8 cellular contexts compared by ENCODE assay signal in the genomic region with DNA sequence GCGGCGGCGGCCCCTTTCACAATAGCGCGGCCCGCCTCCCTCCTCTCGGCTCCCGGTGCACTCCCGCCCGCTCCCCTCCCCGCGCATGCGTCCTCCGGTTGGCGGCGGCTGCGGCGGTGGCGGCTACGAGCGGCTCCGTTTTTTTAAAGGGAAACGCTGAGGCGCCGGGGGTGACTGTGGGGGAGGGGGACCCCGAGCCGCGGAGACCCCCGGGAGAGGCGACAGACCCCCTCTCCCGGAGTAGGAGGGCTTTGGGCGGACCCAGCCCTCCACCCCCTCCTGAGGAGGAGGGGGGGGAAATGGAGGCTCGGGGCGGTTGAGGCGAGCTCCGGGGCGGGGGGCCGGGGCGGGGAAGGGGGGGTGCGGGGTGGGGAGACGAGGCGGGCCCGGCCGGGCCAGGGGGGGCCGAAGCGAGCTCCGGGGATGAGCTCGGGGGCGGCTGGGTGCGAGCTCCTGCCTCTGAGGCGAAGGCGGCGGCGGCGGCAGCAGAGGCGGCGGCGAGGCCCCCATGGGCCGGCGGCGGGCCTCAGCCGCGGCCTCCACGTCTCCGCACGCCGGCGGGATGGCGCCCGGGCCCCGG. TPM values are rescaled to one million over a fixed set of nuclear protein-coding genes. Genes with fewer than 3 reads are reported as not detected.
DNase-seq lines count a peak whose midpoint lies in the region; ATAC-seq and TF ChIP-seq lines count a peak whose summit lies in the region.

A gene with protein sequence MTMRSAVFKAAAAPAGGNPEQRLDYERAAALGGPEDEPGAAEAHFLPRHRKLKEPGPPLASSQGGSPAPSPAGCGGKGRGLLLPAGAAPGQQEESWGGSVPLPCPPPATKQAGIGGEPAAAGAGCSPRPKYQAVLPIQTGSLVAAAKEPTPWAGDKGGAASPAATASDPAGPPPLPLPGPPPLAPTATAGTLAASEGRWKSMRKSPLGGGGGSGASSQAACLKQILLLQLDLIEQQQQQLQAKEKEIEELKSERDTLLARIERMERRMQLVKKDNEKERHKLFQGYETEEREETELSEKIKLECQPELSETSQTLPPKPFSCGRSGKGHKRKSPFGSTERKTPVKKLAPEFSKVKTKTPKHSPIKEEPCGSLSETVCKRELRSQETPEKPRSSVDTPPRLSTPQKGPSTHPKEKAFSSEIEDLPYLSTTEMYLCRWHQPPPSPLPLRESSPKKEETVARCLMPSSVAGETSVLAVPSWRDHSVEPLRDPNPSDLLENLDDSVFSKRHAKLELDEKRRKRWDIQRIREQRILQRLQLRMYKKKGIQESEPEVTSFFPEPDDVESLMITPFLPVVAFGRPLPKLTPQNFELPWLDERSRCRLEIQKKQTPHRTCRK (plus strand): TSS at position 86 of the 580 bp plus-strand sequence. CDS start 642 bp downstream, outside the sequence.

- H3K27ac ChIP-seq in duodenal mucosa (ENCODE audit: low read depth, low read length), result peak within 1 kb of the TSS; percentile 87
- peak within 1 kb of the TSS; percentile 91 to 97 (median 96) for H3K27ac ChIP-seq in right lobe of liver

- peak within 1 kb of the TSS; percentile 92 to 94 for H3K9ac ChIP-seq in duodenal mucosa (ENCODE audit: low read depth in 1 of 2, low read length in 2 of 2)

- H3K27me3 ChIP-seq in duodenal mucosa (ENCODE audit: control insufficient read depth in 1 of 2, insufficient read depth in 2 of 2, low read length in 2 of 2), result no peaks in the 10 kb centered on the region
- no peaks in the 10 kb centered on the region for H3K27me3 ChIP-seq in right lobe of liver

- peak within 1 kb of the TSS; percentile 76 for H3K27ac Mint-ChIP-seq in activated CD8-positive, alpha-beta T cell treated with anti-CD3 and anti-CD28 coated beads for 36 hours

- H3K4me3 ChIP-seq in duodenal mucosa (ENCODE audit: low read depth in 1 of 2, low read length in 2 of 2) (peak within 1 kb of the TSS; percentile 92 to 98), right lobe of liver (peak within 1 kb of the TSS; percentile 97 to 98 (median 98))

- no peaks in the 10 kb centered on the region for H3K9me3 Mint-ChIP-seq in activated CD8-positive, alpha-beta T cell treated with anti-CD3 and anti-CD28 coated beads for 36 hours

- TF ChIP-seq POLR2A in GM15510 (IDR thresholded peaks at IDR 0.05; ENCODE audit: borderline replicate concordance, extremely low read depth, insufficient read length) (peak; percentile 72), right lobe of liver (IDR thresholded peaks at IDR 0.05) (peak; percentile 70)

- H3K4me1 ChIP-seq in duodenal mucosa (ENCODE audit: control insufficient read depth in 1 of 2, insufficient read depth in 2 of 2, low read length in 2 of 2) (peaks cover 11 to 21% of the 10 kb centered on the region in 2 donors), right lobe of liver (peaks cover 0 to 19% (median 10%) of the 10 kb centered on the region in 4 donors)

- 0% methylated on average over 8 of the region's 71 CpGs for WGBS in right lobe of liver (ENCODE audit: insufficient coverage, low coverage, low lambda C conversion rate, missing lambda C conversion rate)

- no peak for TF ChIP-seq CTCF in activated CD8-positive, alpha-beta T cell treated with anti-CD3 and anti-CD28 coated beads for 36 hours (IDR thresholded peaks at IDR 0.05)
- TF ChIP-seq CTCF in right lobe of liver (IDR thresholded peaks at IDR 0.05), result no peak

- intact Hi-C loops in activated CD8-positive, alpha-beta T cell treated with anti-CD3 and anti-CD28 coated beads for 36 hours (cut with micrococcal nuclease), result no loop called here
- intact Hi-C loops in right lobe of liver (cut with DNase I), result no loop called here

- H3K4me1 Mint-ChIP-seq in activated CD8-positive, alpha-beta T cell treated with anti-CD3 and anti-CD28 coated beads for 36 hours (ENCODE audit: low read depth), result peaks cover 31% of the 10 kb centered on the region

- no peaks in the 10 kb centered on the region for H3K9me3 ChIP-seq in duodenal mucosa (ENCODE audit: control insufficient read depth in 1 of 2, low read length in 2 of 2)
- no peaks in the 10 kb centered on the region for H3K9me3 ChIP-seq in right lobe of liver

- peak within 1 kb of the TSS; percentile 93 for H3K4me3 Mint-ChIP-seq in activated CD8-positive, alpha-beta T cell treated with anti-CD3 and anti-CD28 coated beads for 36 hours

- POLR2A ChIA-PET in activated CD8-positive, alpha-beta T cell treated with anti-CD3 and anti-CD28 coated beads for 36 hours (lab: Charles Lee), result interaction anchor here (0.6 to 5.3 kb wide), 9 partner anchors 9 to 97 kb away, joined by 3 to 50 read pairs (median 7); partner anchors contain the start of genes CASC3 and WIPF2

- H3K27me3 Mint-ChIP-seq in activated CD8-positive, alpha-beta T cell treated with anti-CD3 and anti-CD28 coated beads for 36 hours, result no peaks in the 10 kb centered on the region

- CTCF ChIA-PET in activated CD8-positive, alpha-beta T cell treated with anti-CD3 and anti-CD28 coated beads for 36 hours (lab: Charles Lee), result interaction anchor here (1.0 to 8.3 kb wide), 4 partner anchors 10 to 47 kb away, joined by 5 to 80 read pairs (median 6); no protein-coding TSS in a partner anchor

- peaks cover 27% of the 10 kb centered on the region for H3K36me3 Mint-ChIP-seq in activated CD8-positive, alpha-beta T cell treated with anti-CD3 and anti-CD28 coated beads for 36 hours (ENCODE audit: low read depth)

- ATAC-seq in HG03135 (IDR thresholded peaks at IDR 0.05; ENCODE audit: unreplicated experiment), result peak; percentile 63
- ATAC-seq in activated CD8-positive, alpha-beta T cell treated with anti-CD3 and anti-CD28 coated beads for 36 hours, result peak; percentile 76
- peak; percentile 82 to 87 (median 85) for ATAC-seq in right lobe of liver
- no peak for ATAC-seq in GM19351 (IDR thresholded peaks at IDR 0.05; ENCODE audit: unreplicated experiment)

- DNase-seq in NCI-H69 (lab: John Stamatoyannopoulos, UW) (peak; percentile 81), right lobe of liver (peak; percentile 91 to 93 (median 92))
- DNase-seq in activated CD8-positive, alpha-beta T cell treated with anti-CD3 and anti-CD28 coated beads for 36 hours, result peak; percentile 85
- peak; percentile 88 for DNase-seq in stimulated activated CD4-positive, alpha-beta T cell treated with anti-CD3 and anti-CD28 coated beads, Interleukin-4, amount 100 ng/mL, for 1 hour

- peaks cover 8 to 9% of the 10 kb centered on the region in 2 donors for H3K36me3 ChIP-seq in duodenal mucosa (ENCODE audit: control insufficient read depth in 1 of 2, insufficient read depth in 2 of 2, low read length in 2 of 2)
- peaks cover 0 to 11% (median 5%) of the 10 kb centered on the region in 4 donors for H3K36me3 ChIP-seq in right lobe of liver

RNA-seq across cellular contexts. Expression of the gene that starts here (rescaled TPM):
- 10 to 100 TPM; 69.0 to 70.1 TPM for total RNA-seq in activated CD8-positive, alpha-beta T cell treated with anti-CD3 and anti-CD28 coated beads for 36 hours
- 10 to 100 TPM; 31.1 to 43.8 (median 36.0) TPM for total RNA-seq in right lobe of liver
